ENCODE assay signal across 8 cellular contexts in the genomic region with DNA sequence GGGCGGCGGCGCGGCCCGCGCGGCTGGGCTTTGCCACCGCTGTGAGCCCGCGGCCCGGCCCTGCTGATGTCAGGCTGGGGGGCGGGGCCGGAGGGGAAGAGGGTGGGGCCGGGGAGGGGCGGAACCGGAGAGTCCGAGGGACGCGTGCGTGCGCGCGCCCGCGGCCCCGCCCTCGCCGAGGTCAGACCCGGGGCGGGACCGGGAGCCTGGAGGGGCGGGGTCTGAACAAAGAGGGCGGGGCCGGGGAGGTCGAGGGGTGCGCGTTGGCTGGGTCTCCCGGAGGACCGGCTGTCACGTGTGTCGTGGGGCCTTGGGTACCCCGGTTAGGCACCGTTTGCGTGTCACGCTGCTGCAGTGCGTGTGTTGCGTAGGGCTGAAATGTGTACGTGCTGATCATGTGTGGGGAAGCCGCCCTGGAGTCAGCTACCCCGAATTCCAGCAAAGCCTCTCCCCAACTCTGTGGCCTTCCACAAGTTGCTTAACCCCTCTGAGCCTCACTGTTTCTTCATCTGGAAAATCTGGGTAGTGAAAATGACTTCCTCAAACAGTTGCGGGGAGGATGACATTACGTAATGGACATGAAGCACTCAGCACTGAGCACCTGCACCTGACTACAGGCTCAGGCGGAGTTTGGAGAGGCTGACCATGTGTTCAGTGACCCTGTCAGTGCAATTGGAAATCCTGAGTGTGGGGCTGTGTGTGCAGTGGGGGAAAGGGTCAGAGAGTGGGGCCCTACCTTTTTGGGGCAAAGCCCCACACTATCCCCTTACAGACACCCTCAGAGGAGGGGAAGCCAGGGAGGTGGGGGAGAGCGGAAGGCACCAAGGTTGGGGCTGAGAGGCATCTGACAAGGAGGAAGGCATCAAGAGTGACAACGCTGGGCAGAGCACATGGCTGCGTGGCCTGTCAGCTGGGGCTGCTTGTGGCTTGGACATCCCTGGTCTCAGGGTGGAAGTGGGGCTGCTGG. TPM values are rescaled to one million over a fixed set of nuclear protein-coding genes. Genes with fewer than 3 reads are reported as not detected.
DNase-seq lines count a peak whose midpoint lies in the region; ATAC-seq and TF ChIP-seq lines count a peak whose summit lies in the region.

A gene (minus strand): TSS at position 41 of the 967 bp plus-strand sequence. CDS start 86 bp downstream, outside the sequence.

- no peak within 1 kb of the TSS for H3K27ac ChIP-seq in ACC112 (ENCODE audit: low read depth, low read length)

- DNase-seq in NCI-H460 (ENCODE audit: extremely low read depth, low read depth), result peak; percentile 85
- peak; percentile 96 for DNase-seq in activated CD4-positive, alpha-beta T cell treated with anti-CD3 and anti-CD28 coated beads for 36 hours
- no peak for DNase-seq in chondrocyte (ENCODE audit: low spot score)
- peak; percentile 31 for DNase-seq in kidney glomerular epithelial cell (lab: John Stamatoyannopoulos, UW)
- peak; percentile 79 to 89 for DNase-seq in stimulated activated CD4-positive, alpha-beta T cell treated with anti-CD3 and anti-CD28 coated beads, Interleukin-15, amount 100 ng/mL, for 48 hours (ENCODE audit: low read depth in 2 of 2)

- ATAC-seq in GM18909 (IDR thresholded peaks at IDR 0.05; ENCODE audit: poor library complexity, unreplicated experiment), result peak; percentile 65
- ATAC-seq in HG03175 (IDR thresholded peaks at IDR 0.05; ENCODE audit: unreplicated experiment), result peak; percentile 63
- peak; percentile 82 for ATAC-seq in activated CD4-positive, alpha-beta T cell treated with anti-CD3 and anti-CD28 coated beads for 36 hours

- no peak within 1 kb of the TSS for H2AFZ ChIP-seq in ACC112 (ENCODE audit: low read length, unreplicated experiment)

- POLR2A ChIA-PET in activated CD4-positive, alpha-beta T cell treated with anti-CD3 and anti-CD28 coated beads for 36 hours (lab: Charles Lee), result interaction anchor here (0.5 to 1.2 kb wide), 2 partner anchors 14 to 229 kb away, joined by 4 read pairs; no protein-coding TSS in a partner anchor

- peaks cover 59% of the 10 kb centered on the region for H3K4me1 Mint-ChIP-seq in activated CD4-positive, alpha-beta T cell treated with anti-CD3 and anti-CD28 coated beads for 36 hours
- peaks cover 20% of the 10 kb centered on the region for H3K4me1 Mint-ChIP-seq in chondrocyte (ENCODE audit: low read depth)

- CTCF ChIA-PET in activated CD4-positive, alpha-beta T cell treated with anti-CD3 and anti-CD28 coated beads for 36 hours (lab: Charles Lee), result interaction anchor here (1.2 to 11.8 kb wide), 2 partner anchors 12 to 25 kb away, joined by 6 to 139 read pairs; no protein-coding TSS in a partner anchor

- H3K4me3 Mint-ChIP-seq in activated CD4-positive, alpha-beta T cell treated with anti-CD3 and anti-CD28 coated beads for 36 hours, result peak within 1 kb of the TSS; percentile 71
- peak within 1 kb of the TSS; percentile 65 for H3K4me3 Mint-ChIP-seq in chondrocyte (ENCODE audit: unreplicated experiment)

- H3K79me2 ChIP-seq in ACC112 (ENCODE audit: control insufficient read depth, insufficient read depth, low read length, unreplicated experiment), result no peaks in the 10 kb centered on the region

- peaks cover 33% of the 10 kb centered on the region for H3K4me1 ChIP-seq in ACC112 (ENCODE audit: control insufficient read depth, insufficient read depth, low read length, unreplicated experiment)

- no peaks in the 10 kb centered on the region for H3K36me3 ChIP-seq in ACC112 (ENCODE audit: insufficient read depth, low read length)

- H3K4me3 ChIP-seq in ACC112 (ENCODE audit: low read depth, low read length), result peak within 1 kb of the TSS; percentile 81

- H3K9me3 Mint-ChIP-seq in activated CD4-positive, alpha-beta T cell treated with anti-CD3 and anti-CD28 coated beads for 36 hours (ENCODE audit: low read depth), result no peaks in the 10 kb centered on the region
- H3K9me3 Mint-ChIP-seq in chondrocyte (ENCODE audit: low read depth), result no peaks in the 10 kb centered on the region

- no peaks in the 10 kb centered on the region for H3K27me3 Mint-ChIP-seq in activated CD4-positive, alpha-beta T cell treated with anti-CD3 and anti-CD28 coated beads for 36 hours
- peaks cover 9% of the 10 kb centered on the region for H3K27me3 Mint-ChIP-seq in chondrocyte (ENCODE audit: low read depth)

- H3K27ac Mint-ChIP-seq in activated CD4-positive, alpha-beta T cell treated with anti-CD3 and anti-CD28 coated beads for 36 hours, result peak within 1 kb of the TSS; percentile 80
- no peak within 1 kb of the TSS for H3K27ac Mint-ChIP-seq in chondrocyte (ENCODE audit: unreplicated experiment)

- intact Hi-C loops in activated CD4-positive, alpha-beta T cell treated with anti-CD3 and anti-CD28 coated beads for 36 hours (cut with DNase I, micrococcal nuclease), result loop anchor here (1.0 to 5.0 kb wide), 9 partner anchors 12 to 1016 kb away; a partner anchor contains a TSS

- no peaks in the 10 kb centered on the region for H3K27me3 ChIP-seq in ACC112 (ENCODE audit: insufficient read depth, low read length)

- peaks cover 6% of the 10 kb centered on the region for H3K36me3 Mint-ChIP-seq in activated CD4-positive, alpha-beta T cell treated with anti-CD3 and anti-CD28 coated beads for 36 hours (ENCODE audit: low read depth)
- peaks cover 1% of the 10 kb centered on the region for H3K36me3 Mint-ChIP-seq in chondrocyte (ENCODE audit: low read depth)

- no peak for TF ChIP-seq CTCF in chondrocyte (IDR thresholded peaks at IDR 0.05)

RNA-seq across cellular contexts. Expression of the gene that starts here (rescaled TPM):
- 19.2 and 21.2 TPM in 2 replicates for total RNA-seq in NCI-H460 (2014; rRNA removed; shearing (Covaris generic))
- polyA plus RNA-seq in NCI-H460 (2014; cell fraction: nucleus; rRNA removed), result 69.9 and 96.8 TPM in 2 replicates
- total RNA-seq in activated CD4-positive, alpha-beta T cell treated with anti-CD3 and anti-CD28 coated beads for 36 hours, result 10 to 100 TPM; 65.1 to 78.6 TPM
- total RNA-seq in chondrocyte, result 16.1 to 19.0 TPM (median 17.5 TPM) in 3 replicates
